Comparison of ENCODE assay signal across 8 cellular contexts in genomic region chr3:189630667-189631372, GRCh38.
DNase-seq lines count a peak whose midpoint lies in the region; ATAC-seq and TF ChIP-seq lines count a peak whose summit lies in the region.

No MANE protein-coding gene starts in this region.

- no peaks in the 10 kb centered on the region for H3K79me2 ChIP-seq in ACC112 (ENCODE audit: control insufficient read depth, insufficient read depth, low read length, unreplicated experiment)

- DNase-seq in cardiac fibroblast (ENCODE audit: low read depth in 2 of 2) (peak; percentile 6 to 33), DMS114 treated with DMSO at 0.1 percent for 48 hours (lab: John Stamatoyannopoulos, UW; ENCODE audit: unreplicated experiment) (no peak), GDM1 (lab: John Stamatoyannopoulos, UW) (no peak), foreskin melanocyte (no peak)
- DNase-seq in stimulated activated naive CD4-positive, alpha-beta T cell (lab: John Stamatoyannopoulos, UW) = no peak

- ATAC-seq in GM19324 (IDR thresholded peaks at IDR 0.05; ENCODE audit: low FRiP score, unreplicated experiment) = peak; percentile 41
- ATAC-seq in HG03378 (IDR thresholded peaks at IDR 0.05; ENCODE audit: unreplicated experiment) = peak; percentile 63

- TF ChIP-seq CTCF in cardiac fibroblast (IDR thresholded peaks at IDR 0.05; ENCODE audit: low read depth, low read length) = no peak

- H3K4me1 ChIP-seq in ACC112 (ENCODE audit: control insufficient read depth, insufficient read depth, low read length, unreplicated experiment) = peaks cover 13% of the 10 kb centered on the region

- H3K36me3 ChIP-seq in ACC112 (ENCODE audit: insufficient read depth, low read length) = no peaks in the 10 kb centered on the region

- no peaks in the 10 kb centered on the region for H3K27me3 ChIP-seq in ACC112 (ENCODE audit: insufficient read depth, low read length)

- peak overlapping the region; percentile 62 for H3K4me3 ChIP-seq in ACC112 (ENCODE audit: low read depth, low read length)
- H3K4me3 ChIP-seq in cardiac fibroblast (replicated peaks in 1 of 2; ENCODE audit: low read depth in 2 of 2, low read length in 2 of 2) = no peak overlapping the region

- H3K27ac ChIP-seq in ACC112 (ENCODE audit: low read depth, low read length) = no peak overlapping the region

- H2AFZ ChIP-seq in ACC112 (ENCODE audit: low read length, unreplicated experiment) = peak overlapping the region; percentile 74

Comparison
In these comparisons a context has a peak if more than half of its experiments do, and no peak if none do; other contexts are left out.
1. DNase-seq: peak in cardiac fibroblast (2 of 2); none in DMS114 treated with DMSO at 0.1 percent for 48 hours (single experiment), stimulated activated naive CD4-positive, alpha-beta T cell (0 of 6), GDM1 (single experiment) and foreskin melanocyte (single experiment).